Comparison of ENCODE assay signal across 17 cellular contexts in the genomic region with DNA sequence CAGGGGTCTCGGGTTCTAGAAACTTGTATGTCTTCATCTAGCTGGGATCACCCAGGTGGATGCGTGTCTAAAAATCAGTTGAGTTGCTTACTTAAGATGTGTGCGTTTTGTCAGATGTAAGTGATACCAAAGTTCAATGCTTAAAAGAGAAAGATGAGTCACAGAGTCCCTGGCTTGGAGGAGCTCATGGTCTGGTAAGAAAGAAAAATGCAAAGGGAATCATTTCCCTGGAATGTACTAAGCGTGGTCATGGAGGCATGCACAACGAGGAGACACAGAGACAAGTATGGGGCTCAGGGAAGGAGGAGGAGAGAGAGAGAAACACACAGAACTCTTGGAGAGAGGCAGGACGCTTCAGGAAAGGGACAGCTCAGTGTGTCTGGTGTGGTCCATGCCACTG.
A peak's percentile ranks its signal among the peaks of the same experiment; 100 is the strongest.
DNase-seq lines count a peak whose midpoint lies in the region; ATAC-seq, FAIRE-seq and TF ChIP-seq lines count a peak whose summit lies in the region.
"Had no signal": no experiment of that assay in that cellular context is flagged by ENCODE, and none has a peak within 500 bp of the region (broad histone marks: within the 10 kb centered on the region; RNA-seq: fewer than 3 reads in every experiment).

No MANE protein-coding gene starts in this region.

- FAIRE-seq in D721Med (lab: Jason Lieb, UNC): no peak
- FAIRE-seq: GM18507 had no signal

- intact Hi-C loops in left lung (cut with DNase I): no loop called here

- no peak overlapping the region for H3K27ac Mint-ChIP-seq in activated CD8-positive, alpha-beta T cell treated with anti-CD3 and anti-CD28 coated beads, Interleukin-2, amount 10 ng/mL, durations not matched to agents 7 days and 5 days
- H3K27ac Mint-ChIP-seq: activated T-helper 1 cell treated with anti-CD3 and anti-CD28 coated beads, Interleukin-12 subunit alpha, Interleukin-12 subunit beta, Interleukin-2, Interleukin-4 antibody, amounts not matched to agents 30 ng/mL and 10 ng/mL and 1 ng/mL, durations not matched to agents 14 hours and 24 hours and 36 hours had no signal

- no peaks in the 10 kb centered on the region for H3K4me1 ChIP-seq in left lung
- H3K4me1 ChIP-seq: heart right ventricle, upper lobe of right lung had no signal

- no peak overlapping the region for H3K4me3 Mint-ChIP-seq in activated CD8-positive, alpha-beta T cell treated with anti-CD3 and anti-CD28 coated beads, Interleukin-2, amount 10 ng/mL, durations not matched to agents 7 days and 5 days
- no peak overlapping the region for H3K4me3 Mint-ChIP-seq in activated T-cell treated with anti-CD3 and anti-CD28 coated beads, Interleukin-2, amount 50 U/mL, for 4 hours
- H3K4me3 Mint-ChIP-seq: activated T-helper 1 cell treated with anti-CD3 and anti-CD28 coated beads, Interleukin-12 subunit alpha, Interleukin-12 subunit beta, Interleukin-2, Interleukin-4 antibody, amounts not matched to agents 30 ng/mL and 10 ng/mL and 1 ng/mL, durations not matched to agents 14 hours and 24 hours and 36 hours had no signal

- CTCF ChIA-PET in activated CD8-positive, alpha-beta T cell treated with anti-CD3 and anti-CD28 coated beads, Interleukin-2, amount 10 ng/mL, durations not matched to agents 7 days and 5 days (lab: Charles Lee): no interaction called here

- H3K4me3 ChIP-seq in left lung: no peak overlapping the region
- H3K4me3 ChIP-seq: heart right ventricle, upper lobe of right lung had no signal

- no peaks in the 10 kb centered on the region for H3K36me3 ChIP-seq in left lung
- H3K36me3 ChIP-seq: upper lobe of right lung had no signal

- no peaks in the 10 kb centered on the region for H3K4me1 Mint-ChIP-seq in activated CD8-positive, alpha-beta T cell treated with anti-CD3 and anti-CD28 coated beads, Interleukin-2, amount 10 ng/mL, durations not matched to agents 7 days and 5 days (ENCODE audit: low read depth)
- no peaks in the 10 kb centered on the region for H3K4me1 Mint-ChIP-seq in activated T-cell treated with anti-CD3 and anti-CD28 coated beads, Interleukin-2, amount 50 U/mL, for 4 hours (ENCODE audit: low read depth)

- H3K36me3 Mint-ChIP-seq in activated CD8-positive, alpha-beta T cell treated with anti-CD3 and anti-CD28 coated beads, Interleukin-2, amount 10 ng/mL, durations not matched to agents 7 days and 5 days (ENCODE audit: low read depth): no peaks in the 10 kb centered on the region
- peaks cover 1% of the 10 kb centered on the region for H3K36me3 Mint-ChIP-seq in activated T-cell treated with anti-CD3 and anti-CD28 coated beads, Interleukin-2, amount 50 U/mL, for 4 hours (ENCODE audit: insufficient read depth)

- POLR2A ChIA-PET in activated CD8-positive, alpha-beta T cell treated with anti-CD3 and anti-CD28 coated beads, Interleukin-2, amount 10 ng/mL, durations not matched to agents 7 days and 5 days (lab: Charles Lee): no interaction called here

- H3K27me3 ChIP-seq in left lung: no peaks in the 10 kb centered on the region
- H3K27me3 ChIP-seq: heart right ventricle, upper lobe of right lung had no signal

- no peak for TF ChIP-seq CTCF in left lung (IDR thresholded peaks at IDR 0.05)
- no peak for TF ChIP-seq CTCF in D721Med (IDR thresholded peaks at IDR 0.05; ENCODE audit: insufficient read depth, missing control alignments)

- no peaks in the 10 kb centered on the region for H3K9me3 ChIP-seq in left lung
- H3K9me3 ChIP-seq: heart right ventricle, upper lobe of right lung had no signal

- no peaks in the 10 kb centered on the region for H3K27me3 Mint-ChIP-seq in activated CD8-positive, alpha-beta T cell treated with anti-CD3 and anti-CD28 coated beads, Interleukin-2, amount 10 ng/mL, durations not matched to agents 7 days and 5 days (ENCODE audit: low read depth)
- no peaks in the 10 kb centered on the region for H3K27me3 Mint-ChIP-seq in activated T-cell treated with anti-CD3 and anti-CD28 coated beads, Interleukin-2, amount 50 U/mL, for 4 hours (ENCODE audit: low read depth)

- H3K9me3 Mint-ChIP-seq in activated CD8-positive, alpha-beta T cell treated with anti-CD3 and anti-CD28 coated beads, Interleukin-2, amount 10 ng/mL, durations not matched to agents 7 days and 5 days (ENCODE audit: insufficient read depth): no peaks in the 10 kb centered on the region
- no peaks in the 10 kb centered on the region for H3K9me3 Mint-ChIP-seq in activated T-cell treated with anti-CD3 and anti-CD28 coated beads, Interleukin-2, amount 50 U/mL, for 4 hours
- H3K9me3 Mint-ChIP-seq: activated T-helper 1 cell treated with anti-CD3 and anti-CD28 coated beads, Interleukin-12 subunit alpha, Interleukin-12 subunit beta, Interleukin-2, Interleukin-4 antibody, amounts not matched to agents 30 ng/mL and 10 ng/mL and 1 ng/mL, durations not matched to agents 14 hours and 24 hours and 36 hours had no signal

- no peak overlapping the region for H3K27ac ChIP-seq in left lung
- H3K27ac ChIP-seq: heart right ventricle, upper lobe of right lung, VCaP had no signal

- DNase-seq in GM03348 (ENCODE audit: low spot score) (peak; percentile 84), RPMI7951 (ENCODE audit: low read depth) (peak; percentile 75), fibroblast of gingiva (ENCODE audit: low read depth) (peak; percentile 90), renal cortical epithelial cell (ENCODE audit: low read depth) (peak; percentile 98), left lung (no peak), D721Med (ENCODE audit: insufficient read length, low spot score) (no peak)
- no peak for DNase-seq in activated CD8-positive, alpha-beta T cell treated with anti-CD3 and anti-CD28 coated beads, Interleukin-2, amount 10 ng/mL, durations not matched to agents 7 days and 5 days
- DNase-seq in activated T-cell treated with anti-CD3 and anti-CD28 coated beads, Interleukin-2, amount 50 U/mL, for 4 hours: no peak
- DNase-seq: DMS79 treated with DMSO at 0.1 percent for 48 hours, heart right ventricle, KBM-7, midbrain, upper lobe of right lung had no signal

- ATAC-seq in left lung: no peak
- no peak for ATAC-seq in activated CD8-positive, alpha-beta T cell treated with anti-CD3 and anti-CD28 coated beads, Interleukin-2, amount 10 ng/mL, durations not matched to agents 7 days and 5 days
- ATAC-seq in activated T-cell treated with anti-CD3 and anti-CD28 coated beads, Interleukin-2, amount 50 U/mL, for 4 hours: no peak
- ATAC-seq: heart right ventricle, sciatic nerve, upper lobe of right lung had no signal

Comparison
In these comparisons a context has a peak if more than half of its experiments do, and no peak if none do; other contexts are left out.
1. DNase-seq: peak in GM03348 (single experiment), RPMI7951 (single experiment), fibroblast of gingiva (single experiment) and renal cortical epithelial cell (single experiment); none in left lung (0 of 2), activated CD8-positive, alpha-beta T cell treated with anti-CD3 and anti-CD28 coated beads, Interleukin-2, amount 10 ng/mL, durations not matched to agents 7 days and 5 days (single experiment), activated T-cell treated with anti-CD3 and anti-CD28 coated beads, Interleukin-2, amount 50 U/mL, for 4 hours (single experiment) and D721Med (single experiment).